In genomic region chr22:46731246-46732040, GRCh38 we compare ENCODE assay signal across 8 cellular contexts. TPM values are rescaled to one million over a fixed set of nuclear protein-coding genes. Genes with fewer than 3 reads are reported as not detected.
A peak's percentile ranks its signal among the peaks of the same experiment; 100 is the strongest.
DNase-seq lines count a peak whose midpoint lies in the region; TF ChIP-seq lines count a peak whose summit lies in the region.

No MANE protein-coding gene starts in this region.

- H3K4me1 ChIP-seq in mucosa of rectum (ENCODE audit: control insufficient read depth in 2 of 2, insufficient read depth in 2 of 2, low read length in 2 of 2), result peaks cover 45% of the 10 kb centered on the region in 2 donors
- H3K4me1 ChIP-seq in smooth muscle cell (ENCODE audit: low read depth), result peaks cover 11% of the 10 kb centered on the region

- H3F3A ChIP-seq in smooth muscle cell (ENCODE audit: low read depth), result no peaks in the 10 kb centered on the region

- H3K36me3 ChIP-seq in mucosa of rectum (ENCODE audit: control insufficient read depth in 2 of 2, insufficient read depth in 2 of 2, low read length in 2 of 2), result peaks cover 4 to 13% of the 10 kb centered on the region in 2 donors
- H3K36me3 ChIP-seq in smooth muscle cell (ENCODE audit: low read depth), result no peaks in the 10 kb centered on the region

- H2AFZ ChIP-seq in smooth muscle cell (ENCODE audit: low read depth), result no peak overlapping the region

- H3K9ac ChIP-seq in mucosa of rectum (ENCODE audit: low read depth in 1 of 2, low read length in 2 of 2) (peak overlapping the region in 1 of 2 donors; percentile 52), smooth muscle cell (ENCODE audit: low read depth) (no peak overlapping the region)

- TF ChIP-seq CTCF in lower leg skin (IDR thresholded peaks at IDR 0.05), result no peak
- TF ChIP-seq CTCF in smooth muscle cell (IDR thresholded peaks at IDR 0.05; ENCODE audit: borderline replicate concordance, insufficient read depth, poor library complexity, severe bottlenecking), result no peak

- TF ChIP-seq RAD21 in Ishikawa (IDR thresholded peaks at IDR 0.05; ENCODE audit: low read depth), result no peak; the same call in 1 of the 2 replicates

- peak; percentile 55; the same call in 1 of the 2 replicates for TF ChIP-seq EP300 in Ishikawa (IDR thresholded peaks at IDR 0.05; ENCODE audit: borderline replicate concordance)

- no peak for TF ChIP-seq POLR2A in lower leg skin (IDR thresholded peaks at IDR 0.05)

- WGBS in lower leg skin, 2 donors, result 54 to 56% methylated on average over 16 to 22 of the region's 22 CpGs
- 70% methylated on average over 20 of the region's 22 CpGs for WGBS in smooth muscle cell (ENCODE audit: low lambda C conversion rate)

- H3K9me3 ChIP-seq in mucosa of rectum (ENCODE audit: control insufficient read depth in 2 of 2, low read length in 2 of 2), result no peaks in the 10 kb centered on the region
- no peaks in the 10 kb centered on the region for H3K9me3 ChIP-seq in smooth muscle cell (replicated peaks; ENCODE audit: low read depth)

- no peaks in the 10 kb centered on the region for H3K27me3 ChIP-seq in mucosa of rectum (ENCODE audit: control insufficient read depth in 2 of 2, insufficient read depth in 2 of 2, low read length in 2 of 2)
- no peaks in the 10 kb centered on the region for H3K27me3 ChIP-seq in smooth muscle cell (ENCODE audit: low read depth)

- peak overlapping the region; percentile 44 to 61 for H3K27ac ChIP-seq in mucosa of rectum (ENCODE audit: low read depth in 2 of 2, low read length in 2 of 2)
- no peak overlapping the region for H3K27ac ChIP-seq in smooth muscle cell (ENCODE audit: low read depth)

- peaks cover 98% of the 10 kb centered on the region for H4K20me1 ChIP-seq in smooth muscle cell (ENCODE audit: low read depth)

- intact Hi-C loops in lower leg skin (cut with DNase I; ENCODE audit: low total_unique reads), result no loop called here

- H3K4me3 ChIP-seq in mucosa of rectum (ENCODE audit: low read length in 2 of 2) (no peak overlapping the region), lower leg skin (ENCODE audit: low read depth, poor library complexity, severe bottlenecking) (no peak overlapping the region), smooth muscle cell (no peak overlapping the region)

- H3K4me2 ChIP-seq in smooth muscle cell, result no peak overlapping the region

- DNase-seq in AG20443 (ENCODE audit: low spot score) (peak; percentile 60), cerebellar cortex (ENCODE audit: low spot score) (peak; percentile 84), GF-D8 (lab: John Stamatoyannopoulos, UW) (no peak), lower leg skin (ENCODE audit: low spot score in 2 of 2) (no peak), smooth muscle cell (lab: John Stamatoyannopoulos, UW; ENCODE audit: unreplicated experiment) (no peak)
- no peak for DNase-seq in stimulated activated CD4-positive, alpha-beta T cell treated with anti-CD3 and anti-CD28 coated beads, Interleukin-4, amount 100 ng/mL, for 1 hour

- H3K79me2 ChIP-seq in smooth muscle cell (ENCODE audit: low read depth), result peaks cover 88% of the 10 kb centered on the region

TF ChIP-seq in Ishikawa, 13 proteins besides CTCF, POLR2A, EP300 and RAD21:
- TF ChIP-seq TCF12 (IDR thresholded peaks at IDR 0.05; ENCODE audit: low read depth) (peak; percentile 81), CREB1 (IDR thresholded peaks at IDR 0.05; ENCODE audit: low read depth) (no peak), EGR1 (IDR thresholded peaks at IDR 0.05) (peak; percentile 29), USF1 (IDR thresholded peaks at IDR 0.05) (peak; percentile 83), TEAD4 (IDR thresholded peaks at IDR 0.05) (peak; percentile 91), NFIC (IDR thresholded peaks at IDR 0.05) (peak; percentile 83), ZBTB7A (IDR thresholded peaks at IDR 0.05; ENCODE audit: low read depth) (0 out of 2 replicates have a peak, but pooled peaks have one; percentile 20), TAF1 (IDR thresholded peaks at IDR 0.05; ENCODE audit: low read depth) (no peak), MAX (IDR thresholded peaks at IDR 0.05) (peak; percentile 98)

RNA-seq across cellular contexts. Expression of gene CERK, which starts 6.6 kb away (rescaled TPM):
- total RNA-seq in lower leg skin (10 to 100 TPM; 38.9 to 49.6 (median 41.5) TPM), smooth muscle cell (25.4 and 30.7 TPM in 2 replicates)
- polyA plus RNA-seq in smooth muscle cell, result 23.3 and 25.6 TPM in 2 replicates

RNA-seq across cellular contexts. Expression of gene TBC1D22A, which starts 31.0 kb away (rescaled TPM):
- total RNA-seq in lower leg skin, result 10 to 100 TPM; 21.8 to 32.3 (median 31.6) TPM
- 7.2 and 12.5 TPM in 2 replicates for total RNA-seq in smooth muscle cell
- 14.4 and 19.2 TPM in 2 replicates for polyA plus RNA-seq in smooth muscle cell

Comparison
In these comparisons a context has a peak if more than half of its experiments do, and no peak if none do; other contexts are left out.
1. DNase-seq: peak in AG20443 (single experiment) and cerebellar cortex (single experiment); none in GF-D8 (single experiment), stimulated activated CD4-positive, alpha-beta T cell treated with anti-CD3 and anti-CD28 coated beads, Interleukin-4, amount 100 ng/mL, for 1 hour (single experiment), lower leg skin (0 of 2) and smooth muscle cell (single experiment).